ENCODE assay signal across 1 cellular context in the genomic region with DNA sequence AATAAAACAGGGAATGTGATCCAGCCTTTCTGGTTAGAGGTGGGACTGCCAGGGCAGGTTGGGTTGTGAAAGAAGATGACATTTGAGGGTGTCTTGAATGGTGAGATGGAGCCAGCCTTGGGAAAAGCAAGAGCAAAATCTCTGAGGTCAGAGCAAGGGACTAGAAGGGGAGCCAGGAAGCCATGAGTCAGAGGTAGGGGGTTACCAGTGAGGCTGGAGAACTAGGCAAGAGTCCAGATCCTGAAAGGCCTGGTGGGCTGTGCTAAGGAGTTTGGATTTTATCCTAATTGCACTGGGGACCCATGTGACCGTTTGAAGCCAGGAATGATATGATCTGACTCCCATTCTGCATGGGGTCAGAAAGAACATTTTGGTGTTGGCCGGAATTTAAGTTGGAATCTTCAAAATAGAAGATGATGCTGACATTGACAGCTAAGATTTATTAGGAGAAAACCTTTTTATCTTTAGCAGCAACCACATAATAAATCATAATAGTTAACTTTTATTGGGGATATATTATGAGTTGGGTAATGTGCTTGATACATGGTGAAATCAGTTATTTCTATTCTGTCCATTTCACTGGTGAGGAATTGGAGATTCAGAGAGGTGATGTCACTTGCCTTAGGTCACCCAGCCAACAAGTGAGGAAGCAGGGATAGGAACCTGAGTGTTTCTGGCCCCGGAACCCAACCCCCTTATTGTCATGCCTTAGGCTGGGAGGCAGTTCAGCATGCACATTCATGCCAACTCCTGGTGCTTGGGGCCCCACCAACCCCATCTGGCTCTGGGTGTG.
TF ChIP-seq lines count a peak whose summit lies in the region.

No MANE protein-coding gene starts in this region.

TF ChIP-seq in HCT116, 20 proteins besides CTCF, POLR2A, EP300 and RAD21:
- no peak for TF ChIP-seq EGR1 (IDR thresholded peaks at IDR 0.05; ENCODE audit: low read depth)
- no peak for TF ChIP-seq ZBTB33 (IDR thresholded peaks at IDR 0.05; ENCODE audit: extremely low read depth, insufficient replicate concordance, low read length)
- no peak for TF ChIP-seq YY1 (IDR thresholded peaks at IDR 0.05; ENCODE audit: extremely low read depth, insufficient replicate concordance, low read depth, low read length)
- no peak for TF ChIP-seq ZFX (IDR thresholded peaks at IDR 0.05)
- no peak for TF ChIP-seq REST (IDR thresholded peaks at IDR 0.05; ENCODE audit: low read depth)
- TF ChIP-seq EZH2phosphoT487 (IDR thresholded peaks at IDR 0.05; ENCODE audit: borderline replicate concordance), result no peak
- TF ChIP-seq ELF1 (IDR thresholded peaks at IDR 0.05; ENCODE audit: borderline replicate concordance, low read depth), result no peak
- TF ChIP-seq TCF7L2 (IDR thresholded peaks at IDR 0.05; ENCODE audit: borderline replicate concordance, extremely low read depth, insufficient read depth, insufficient read length), result no peak
- no peak for TF ChIP-seq POLR2AphosphoS5 (IDR thresholded peaks at IDR 0.05; ENCODE audit: low read depth, low read length)
- no peak for TF ChIP-seq MAX (IDR thresholded peaks at IDR 0.05)
- TF ChIP-seq SP1 (IDR thresholded peaks at IDR 0.05; ENCODE audit: low read depth), result no peak
- TF ChIP-seq ZNF274 (IDR thresholded peaks at IDR 0.05; ENCODE audit: low read depth, low read length), result no peak
- no peak for TF ChIP-seq FOSL1 (IDR thresholded peaks at IDR 0.05; ENCODE audit: low read depth)
- TF ChIP-seq, protein P1, sequence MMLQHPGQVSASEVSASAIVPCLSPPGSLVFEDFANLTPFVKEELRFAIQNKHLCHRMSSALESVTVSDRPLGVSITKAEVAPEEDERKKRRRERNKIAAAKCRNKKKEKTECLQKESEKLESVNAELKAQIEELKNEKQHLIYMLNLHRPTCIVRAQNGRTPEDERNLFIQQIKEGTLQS (IDR thresholded peaks at IDR 0.05), result no peak
- TF ChIP-seq EZH2 (IDR thresholded peaks at IDR 0.05), result no peak
- TF ChIP-seq SRF (IDR thresholded peaks at IDR 0.05; ENCODE audit: low read depth), result no peak
- no peak for TF ChIP-seq SIN3A (IDR thresholded peaks at IDR 0.05; ENCODE audit: low read depth)
TF ChIP-seq in HCT116: peak in this region for 0.
